Comparison of ENCODE assay signal across 8 cellular contexts in the genomic region with DNA sequence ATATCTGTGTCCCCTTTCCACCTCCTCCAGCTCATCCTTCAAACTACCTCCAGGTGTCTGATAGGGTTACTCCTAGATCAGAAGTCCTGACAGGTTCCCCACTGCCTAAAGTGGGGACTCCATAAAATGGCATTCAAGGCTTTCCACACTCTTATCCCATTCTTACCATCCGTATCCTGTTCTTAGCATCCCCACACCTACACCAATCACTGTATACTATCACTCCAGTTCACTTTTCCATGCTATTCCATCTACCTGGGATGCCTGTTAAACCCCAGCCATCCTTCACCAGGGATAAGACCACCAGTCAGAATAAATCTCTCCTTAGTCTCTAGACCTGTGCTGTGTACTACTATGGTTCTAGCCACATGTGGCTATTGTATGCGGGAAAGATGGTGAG. TPM values are rescaled to one million over a fixed set of nuclear protein-coding genes. Genes with fewer than 3 reads are reported as not detected.
DNase-seq lines count a peak whose midpoint lies in the region; ATAC-seq and TF ChIP-seq lines count a peak whose summit lies in the region.

No MANE protein-coding gene starts in this region.

- no peak overlapping the region for H3K9ac ChIP-seq in HUES48 (ENCODE audit: low read depth, low read length)

- DNase-seq in astrocyte of the spinal cord (ENCODE audit: low read depth, low spot score) (peak; percentile 22), right lobe of liver (no peak), stomach (no peak), SIG-M5 treated with dmso at 0.1 percent for 504 hours (lab: John Stamatoyannopoulos, UW; ENCODE audit: unreplicated experiment) (no peak), OCI-M1 (lab: John Stamatoyannopoulos, UW) (no peak), cerebellar cortex (ENCODE audit: low spot score) (no peak)

- ATAC-seq in right lobe of liver = no peak
- no peak for ATAC-seq in GM19324 (IDR thresholded peaks at IDR 0.05; ENCODE audit: low FRiP score, unreplicated experiment)

- peak overlapping the region; percentile 75 for H3K27ac ChIP-seq in HUES48 (ENCODE audit: low read depth, low read length)
- peak overlapping the region in 2 of 3 donors; percentile 24 to 39 for H3K27ac ChIP-seq in right lobe of liver
- peak overlapping the region in 4 of 5 donors; percentile 26 to 78 (median 66) for H3K27ac ChIP-seq in stomach

- TF ChIP-seq POLR2A in right lobe of liver (IDR thresholded peaks at IDR 0.05) = no peak
- TF ChIP-seq POLR2A in stomach (IDR thresholded peaks at IDR 0.05) = no peak

- H3K27me3 ChIP-seq in HUES48 (ENCODE audit: control insufficient read depth, insufficient read depth, low read length) (no peaks in the 10 kb centered on the region), right lobe of liver (no peaks in the 10 kb centered on the region), stomach (no peaks in the 10 kb centered on the region)

- WGBS in right lobe of liver (ENCODE audit: insufficient coverage, low coverage, low lambda C conversion rate, missing lambda C conversion rate) = 100% methylated on average over 2 of the region's 2 CpGs
- WGBS in stomach, 5 donors = 96 to 100% (median 97%) methylated on average over 2 of the region's 2 CpGs

- intact Hi-C loops in right lobe of liver (cut with DNase I) (no loop called here), stomach (cut with DNase I; ENCODE audit: low total_unique reads) (no loop called here)

- TF ChIP-seq CTCF in astrocyte of the spinal cord (IDR thresholded peaks at IDR 0.05; ENCODE audit: low read depth, low read length) = no peak
- no peak for TF ChIP-seq CTCF in right lobe of liver (IDR thresholded peaks at IDR 0.05)
- no peak for TF ChIP-seq CTCF in stomach (IDR thresholded peaks at IDR 0.05)

- no peaks in the 10 kb centered on the region for H3K9me3 ChIP-seq in HUES48 (ENCODE audit: control insufficient read depth, insufficient read depth, low read length)
- H3K9me3 ChIP-seq in right lobe of liver = no peaks in the 10 kb centered on the region
- no peaks in the 10 kb centered on the region for H3K9me3 ChIP-seq in stomach

- no peak overlapping the region for H3K4me3 ChIP-seq in HUES48 (ENCODE audit: low read depth, low read length)
- H3K4me3 ChIP-seq in astrocyte of the spinal cord (ENCODE audit: low read depth, low read length) = no peak overlapping the region
- H3K4me3 ChIP-seq in right lobe of liver = no peak overlapping the region
- no peak overlapping the region for H3K4me3 ChIP-seq in stomach

- peaks cover 26% of the 10 kb centered on the region for H3K36me3 ChIP-seq in HUES48 (ENCODE audit: control insufficient read depth, insufficient read depth, low read length)
- H3K36me3 ChIP-seq in right lobe of liver = peaks cover 0 to 8% (median 0%) of the 10 kb centered on the region in 4 donors
- peaks cover 3 to 23% (median 20%) of the 10 kb centered on the region in 4 donors for H3K36me3 ChIP-seq in stomach

- in situ Hi-C loops in astrocyte of the spinal cord (cut with HindIII; ENCODE audit: low sequenced_read_pairs) = no loop called here

- H3K4me1 ChIP-seq in HUES48 (ENCODE audit: control insufficient read depth, insufficient read depth, low read length) (peaks cover 17% of the 10 kb centered on the region), right lobe of liver (peaks cover 0 to 8% (median 3%) of the 10 kb centered on the region in 4 donors), stomach (peaks cover 5 to 38% (median 20%) of the 10 kb centered on the region in 4 donors)

- TF ChIP-seq EP300 in stomach (IDR thresholded peaks at IDR 0.05) = no peak

RNA-seq across cellular contexts. Expression of gene SSR3, which starts 19.1 kb away (rescaled TPM):
- total RNA-seq in right lobe of liver (100 to 1,000 TPM in 5 of 6 experiments, 10 to 100 TPM in 1; 73.6 to 168 (median 118) TPM), stomach (100 to 1,000 TPM in 1 of 5 donors, 10 to 100 TPM in 4; 30.4 to 190 (median 77.1) TPM)
- polyA plus RNA-seq in stomach = 10 to 100 TPM; 70.1 to 82.5 (median 76.6) TPM
